29 cellular contexts compared by ENCODE assay signal in genomic region chr2:54310961-54311360, GRCh38. TPM values are rescaled to one million over a fixed set of nuclear protein-coding genes. Genes with fewer than 3 reads are reported as not detected.
"Had no signal": no experiment of that assay in that cellular context is flagged by ENCODE, and none has a peak within 500 bp of the region (broad histone marks: within the 10 kb centered on the region; RNA-seq: fewer than 3 reads in every experiment).

No MANE protein-coding gene starts in this region.

- H3K4me2 ChIP-seq: neural progenitor cell, smooth muscle cell had no signal

- H2AFZ ChIP-seq: neural progenitor cell had no signal

- ATAC-seq: activated naive CD4-positive, alpha-beta T cell treated with anti-CD3 and anti-CD28 coated beads, Interleukin-2, amount 50 U/mL, for 72 hours; activated T-cell treated with anti-CD3 and anti-CD28 coated beads, Interleukin-2, amount 50 U/mL, for 72 hours; left lung; lower lobe of right lung; naive thymus-derived CD8-positive, alpha-beta T cell; stimulated activated memory B cell treated with anti-CD40 and anti-IgM and Interleukin-4, amounts not matched to agents 10 μg/mL and 1 μg/mL and 100 μg/mL, for 72 hours had no signal

- H3K4me1 ChIP-seq: breast epithelium, esophagus squamous epithelium, left lung, lower lobe of right lung, neural progenitor cell, right atrium auricular region, stomach, thyroid gland, upper lobe of left lung had no signal

- H3K9me3 ChIP-seq: breast epithelium, esophagus squamous epithelium, left lung, lower lobe of right lung, right atrium auricular region, stomach, thyroid gland, upper lobe of left lung had no signal

- H3K27ac Mint-ChIP-seq: activated naive CD4-positive, alpha-beta T cell treated with anti-CD3 and anti-CD28 coated beads, Interleukin-2, amount 50 U/mL, for 72 hours; activated T-cell treated with anti-CD3 and anti-CD28 coated beads, Interleukin-2, amount 50 U/mL, for 72 hours; naive thymus-derived CD8-positive, alpha-beta T cell; neural progenitor cell; stimulated activated memory B cell treated with anti-CD40 and anti-IgM and Interleukin-4, amounts not matched to agents 10 μg/mL and 1 μg/mL and 100 μg/mL, for 72 hours had no signal

- H3K27ac ChIP-seq: breast epithelium, epithelial cell of prostate, esophagus squamous epithelium, left lung, lower lobe of right lung, neural progenitor cell, right atrium auricular region, stomach, thyroid gland, upper lobe of left lung, VCaP had no signal

- H3K36me3 Mint-ChIP-seq: neural progenitor cell had no signal

- H3K36me3 ChIP-seq: breast epithelium, esophagus squamous epithelium, left lung, lower lobe of right lung, neural progenitor cell, right atrium auricular region, stomach, thyroid gland, upper lobe of left lung had no signal

- H3K4me1 Mint-ChIP-seq: stimulated activated memory B cell treated with anti-CD40 and anti-IgM and Interleukin-4, amounts not matched to agents 10 μg/mL and 1 μg/mL and 100 μg/mL, for 72 hours had no signal

- H3K4me3 Mint-ChIP-seq: activated T-cell treated with anti-CD3 and anti-CD28 coated beads, Interleukin-2, amount 50 U/mL, for 72 hours; naive thymus-derived CD8-positive, alpha-beta T cell; neural progenitor cell; stimulated activated memory B cell treated with anti-CD40 and anti-IgM and Interleukin-4, amounts not matched to agents 10 μg/mL and 1 μg/mL and 100 μg/mL, for 72 hours had no signal

- H3K9me3 Mint-ChIP-seq: activated naive CD4-positive, alpha-beta T cell treated with anti-CD3 and anti-CD28 coated beads, Interleukin-2, amount 50 U/mL, for 72 hours; neural progenitor cell; stimulated activated memory B cell treated with anti-CD40 and anti-IgM and Interleukin-4, amounts not matched to agents 10 μg/mL and 1 μg/mL and 100 μg/mL, for 72 hours had no signal

- DNase-seq: activated CD4-positive, alpha-beta T cell treated with anti-CD3 and anti-CD28 coated beads for 4 hours; activated CD4-positive, alpha-beta T cell treated with anti-CD3 and anti-CD28 coated beads, Interleukin-2, amount 50 U/mL, for 4 hours; activated naive CD4-positive, alpha-beta T cell; activated T-cell treated with anti-CD3 and anti-CD28 coated beads for 4 hours; activated T-cell treated with anti-CD3 and anti-CD28 coated beads, Interleukin-2, amount 50 U/mL, for 72 hours; central memory CD4-positive, alpha-beta T cell; effector CD4-positive, alpha-beta T cell; esophagus squamous epithelium; left lung; lower lobe of right lung; mesenchymal stem cell; naive thymus-derived CD8-positive, alpha-beta T cell; occipital lobe; stimulated activated CD4-positive, alpha-beta T cell treated with anti-CD3 and anti-CD28 coated beads, Interleukin-1b, Interleukin-23, amount 100 ng/mL, for 48 hours; stimulated activated CD4-positive, alpha-beta T cell treated with anti-CD3 and anti-CD28 coated beads, Interleukin-4, amount 100 ng/mL, for 4 hours; stimulated activated CD8-positive, alpha-beta memory T cell treated with anti-CD3 and anti-CD28 coated beads, Interleukin-4, amount 100 ng/mL, for 48 hours; stomach; thyroid gland; upper lobe of left lung had no signal

- H3K27me3 Mint-ChIP-seq: stimulated activated memory B cell treated with anti-CD40 and anti-IgM and Interleukin-4, amounts not matched to agents 10 μg/mL and 1 μg/mL and 100 μg/mL, for 72 hours had no signal

- H3K4me3 ChIP-seq: breast epithelium, esophagus squamous epithelium, left lung, lower lobe of right lung, neural progenitor cell, right atrium auricular region, smooth muscle cell, stomach, thyroid gland, upper lobe of left lung had no signal

RNA-seq across cellular contexts. Expression of gene TSPYL6, which starts 54.9 kb away (rescaled TPM):
- total RNA-seq: activated naive CD4-positive, alpha-beta T cell treated with anti-CD3 and anti-CD28 coated beads, Interleukin-2, amount 50 U/mL, for 72 hours; activated T-cell treated with anti-CD3 and anti-CD28 coated beads, Interleukin-2, amount 50 U/mL, for 72 hours; breast epithelium; esophagus squamous epithelium; frontal cortex; left lung; lower lobe of right lung; naive thymus-derived CD8-positive, alpha-beta T cell; pulmonary artery endothelial cell; right atrium auricular region; smooth muscle cell; stomach had no signal
